21 cellular contexts compared by ENCODE assay signal in genomic region chr2:143758629-143759330, GRCh38.
DNase-seq lines count a peak whose midpoint lies in the region; ATAC-seq, FAIRE-seq and TF ChIP-seq lines count a peak whose summit lies in the region.
"Had no signal": no experiment of that assay in that cellular context is flagged by ENCODE, and none has a peak within 500 bp of the region (broad histone marks: within the 10 kb centered on the region; RNA-seq: fewer than 3 reads in every experiment).

No MANE protein-coding gene starts in this region.

- H2AK5ac ChIP-seq in H1 (ENCODE audit: low read depth, low read length) = no peak overlapping the region
- H2AK5ac ChIP-seq in mesendoderm (ENCODE audit: low read length) = no peak overlapping the region

- CTCF ChIA-PET in Calu3 (lab: Charles Lee) (no interaction called here), H1 (lab: Charles Lee; ENCODE audit: partially characterized antibody) (no interaction called here)

- H2BK120ac ChIP-seq in H1 (replicated peaks; ENCODE audit: low read depth, low read length) (peak overlapping the region; percentile 50), mesendoderm (ENCODE audit: low read depth, low read length) (no peak overlapping the region)

- H3K4me1 Mint-ChIP-seq in Calu3 (ENCODE audit: low read depth, unreplicated experiment) = peaks cover 9% of the 10 kb centered on the region
- no peaks in the 10 kb centered on the region for H3K4me1 Mint-ChIP-seq in activated T-helper 17 cell treated with anti-CD3 and anti-CD28 coated beads, Interleukin-2, amount 50 U/mL, for 72 hours

- H2AFZ ChIP-seq in H1 (ENCODE audit: low read length) = no peak overlapping the region

- no peak overlapping the region for H4K91ac ChIP-seq in H1 (replicated peaks; ENCODE audit: insufficient read length, low read length)

- H3K56ac ChIP-seq in H1 (replicated peaks; ENCODE audit: insufficient read length, low read depth, low read length) (no peak overlapping the region), mesendoderm (ENCODE audit: low read length) (no peak overlapping the region)

- H3K36me3 Mint-ChIP-seq in Calu3 (ENCODE audit: insufficient read depth, unreplicated experiment) = no peaks in the 10 kb centered on the region
- peaks cover 12% of the 10 kb centered on the region for H3K36me3 Mint-ChIP-seq in activated T-helper 17 cell treated with anti-CD3 and anti-CD28 coated beads, Interleukin-2, amount 50 U/mL, for 72 hours (ENCODE audit: low read depth)
- H3K36me3 Mint-ChIP-seq: activated CD4-positive, alpha-beta memory T cell treated with anti-CD3 and anti-CD28 coated beads for 36 hours had no signal

- TF ChIP-seq RAD21 in H1 (IDR thresholded peaks at IDR 0.05 in 1 of 2, conservative IDR thresholded peaks at IDR 0.05 in 1 of 2; ENCODE audit: low read depth in 2 of 2, low read length in 2 of 2) = no peak

- H3K27ac ChIP-seq in H1 (ENCODE audit: low read depth, low read length) (no peak overlapping the region), mesendoderm (ENCODE audit: low read depth, low read length) (no peak overlapping the region), pancreas (no peak overlapping the region)
- H3K27ac ChIP-seq: brain microvascular endothelial cell, colonic mucosa, esophagus squamous epithelium, gastroesophageal sphincter, HL-60, psoas muscle had no signal

- no TSS peak for BruUV-seq in Calu3 (replicated peaks; lab: Mats Ljungman, UMichigan)

- no peak overlapping the region for H2BK12ac ChIP-seq in H1 (ENCODE audit: low read depth, low read length)

- no peaks in the 10 kb centered on the region for H3K27me3 ChIP-seq in H1 (replicated peaks in 1 of 4; ENCODE audit: control insufficient read depth in 3 of 4, extremely low read depth in 1 of 4, insufficient read depth in 3 of 4, low read length in 3 of 4)
- no peaks in the 10 kb centered on the region for H3K27me3 ChIP-seq in mesendoderm (ENCODE audit: insufficient read depth, low read length, poor library complexity)
- no peaks in the 10 kb centered on the region for H3K27me3 ChIP-seq in pancreas
- H3K27me3 ChIP-seq: brain microvascular endothelial cell, colonic mucosa, esophagus squamous epithelium, gastroesophageal sphincter had no signal

- no peak overlapping the region for H3K9ac ChIP-seq in H1 (replicated peaks in 1 of 4; ENCODE audit: extremely low read depth in 1 of 4, low read depth in 3 of 4, low read length in 3 of 4)
- H3K9ac ChIP-seq in mesendoderm (ENCODE audit: low read length) = no peak overlapping the region

- FAIRE-seq in H1 (lab: Jason Lieb, UNC) (peak; percentile 71), pancreas (lab: Jason Lieb, UNC) (no peak)

- H3K9me3 Mint-ChIP-seq in Calu3 (ENCODE audit: low read depth, unreplicated experiment) = no peaks in the 10 kb centered on the region
- no peaks in the 10 kb centered on the region for H3K9me3 Mint-ChIP-seq in activated T-helper 17 cell treated with anti-CD3 and anti-CD28 coated beads, Interleukin-2, amount 50 U/mL, for 72 hours
- H3K9me3 Mint-ChIP-seq: activated CD4-positive, alpha-beta memory T cell treated with anti-CD3 and anti-CD28 coated beads for 36 hours had no signal

- TF ChIP-seq POLR2A in H1 (IDR thresholded peaks at IDR 0.05; ENCODE audit: control extremely low read depth in 1 of 2, low read depth in 2 of 2, low read length in 2 of 2) = no peak

- H3K36me3 ChIP-seq in H1 (ENCODE audit: control insufficient read depth in 2 of 4, insufficient read depth in 4 of 4, low read length in 3 of 4) (no peaks in the 10 kb centered on the region), mesendoderm (ENCODE audit: control insufficient read depth, insufficient read depth, low read length) (no peaks in the 10 kb centered on the region), pancreas (no peaks in the 10 kb centered on the region)
- H3K36me3 ChIP-seq: brain microvascular endothelial cell, colonic mucosa, esophagus squamous epithelium, gastroesophageal sphincter had no signal

- no peaks in the 10 kb centered on the region for H3K79me1 ChIP-seq in H1 (ENCODE audit: low read depth, low read length)
- H3K79me1 ChIP-seq in mesendoderm (ENCODE audit: low read length) = no peaks in the 10 kb centered on the region

- H2BK5ac ChIP-seq in H1 (ENCODE audit: low read depth, low read length) = no peak overlapping the region; the same call in 1 of the 2 replicates
- no peak overlapping the region for H2BK5ac ChIP-seq in mesendoderm (ENCODE audit: low read length)

- H3K4ac ChIP-seq in H1 (replicated peaks; ENCODE audit: insufficient read length, low read depth, low read length) (no peak overlapping the region), mesendoderm (ENCODE audit: low read depth, low read length) (no peak overlapping the region)

- H3K9me3 ChIP-seq in H1 (ENCODE audit: insufficient read depth in 2 of 2, low read depth in 1 of 2, low read length in 1 of 2) (no peaks in the 10 kb centered on the region), pancreas (no peaks in the 10 kb centered on the region)
- H3K9me3 ChIP-seq: colonic mucosa, esophagus squamous epithelium, gastroesophageal sphincter, psoas muscle had no signal

- POLR2A ChIA-PET in H1 (lab: Charles Lee; ENCODE audit: partially characterized antibody) = no interaction called here

- TF ChIP-seq EP300 in H1 (IDR thresholded peaks at IDR 0.05; ENCODE audit: borderline replicate concordance in 1 of 2, low read depth in 2 of 2, low read length in 2 of 2) = no peak

- intact Hi-C loops in Calu3 (cut with micrococcal nuclease; ENCODE audit: unreplicated experiment) (no loop called here), pancreas (cut with DNase I) (no loop called here)

- H3K14ac ChIP-seq in H1 (ENCODE audit: insufficient read length) = no peak overlapping the region

- H3K23ac ChIP-seq in H1 (ENCODE audit: insufficient read length) (no peak overlapping the region), mesendoderm (ENCODE audit: low read length) (no peak overlapping the region)

- H2BK20ac ChIP-seq in H1 (ENCODE audit: low read length) = peak overlapping the region; percentile 63

- ATAC-seq in pancreas (no peak), GM19035 (IDR thresholded peaks at IDR 0.05; ENCODE audit: unreplicated experiment) (no peak)
- no peak for ATAC-seq in activated T-helper 17 cell treated with anti-CD3 and anti-CD28 coated beads, Interleukin-2, amount 50 U/mL, for 72 hours (replicated peaks)
- ATAC-seq: gastroesophageal sphincter, psoas muscle had no signal

- TF ChIP-seq CTCF in Calu3 (IDR thresholded peaks at IDR 0.05; ENCODE audit: unreplicated experiment) = no peak
- no peak for TF ChIP-seq CTCF in H1 (IDR thresholded peaks at IDR 0.05; ENCODE audit: control extremely low read depth in 1 of 3, insufficient read depth in 1 of 3, low read depth in 1 of 3, low read length in 3 of 3)
- TF ChIP-seq CTCF in pancreas (IDR thresholded peaks at IDR 0.05) = no peak

- H4K20me1 ChIP-seq in H1 (replicated peaks in 1 of 2; ENCODE audit: control insufficient read depth in 1 of 2, insufficient read depth in 2 of 2, low read length in 2 of 2) = no peaks in the 10 kb centered on the region

- H3K4me3 Mint-ChIP-seq in Calu3 (ENCODE audit: low read depth, unreplicated experiment) = no peak overlapping the region
- H3K4me3 Mint-ChIP-seq in activated T-helper 17 cell treated with anti-CD3 and anti-CD28 coated beads, Interleukin-2, amount 50 U/mL, for 72 hours = no peak overlapping the region
- H3K4me3 Mint-ChIP-seq: activated CD4-positive, alpha-beta memory T cell treated with anti-CD3 and anti-CD28 coated beads for 36 hours had no signal

- WGBS in H1 (ENCODE audit: extremely low coverage in 1 of 2, insufficient coverage in 1 of 2, insufficient read length in 1 of 2, insufficient replicate concordance in 2 of 2, low coverage in 1 of 2, low lambda C conversion rate in 2 of 2, missing lambda C conversion rate in 1 of 2), 2 experiments = 83% methylated on average over 3 of the region's 3 CpGs; no CpG with 5 or more reads in 1 of the 2 experiments
- no CpG with 5 or more reads among the region's 3 CpGs for WGBS in mesendoderm (ENCODE audit: extremely low coverage, insufficient coverage, low lambda C conversion rate)
- 84 to 91% methylated on average over 3 of the region's 3 CpGs for WGBS in pancreas, 2 donors

- no peak overlapping the region for H4K8ac ChIP-seq in H1 (ENCODE audit: extremely low read depth, insufficient read depth, low read length)
- no peak overlapping the region for H4K8ac ChIP-seq in mesendoderm (ENCODE audit: low read depth, low read length)

- no peak overlapping the region for H2BK15ac ChIP-seq in H1 (ENCODE audit: low read length)
- H2BK15ac ChIP-seq in mesendoderm (replicated peaks; ENCODE audit: low read depth) = peak overlapping the region; percentile 57

- H3K4me1 ChIP-seq in H1 (replicated peaks in 1 of 4; ENCODE audit: control insufficient read depth in 3 of 4, insufficient read depth in 4 of 4, low read length in 3 of 4) = peaks cover 2 to 33% (median 12%) of the 10 kb centered on the region in 4 experiments; a peak in 6 of 7 replicates
- H3K4me1 ChIP-seq in mesendoderm (ENCODE audit: control insufficient read depth, low read depth, low read length) = peaks cover 2% of the 10 kb centered on the region
- no peaks in the 10 kb centered on the region for H3K4me1 ChIP-seq in pancreas
- H3K4me1 ChIP-seq: colonic mucosa, esophagus squamous epithelium, psoas muscle had no signal

- peak; percentile 15 for DNase-seq in Calu3
- peak; percentile 47 for DNase-seq in LHCN-M2 (ENCODE audit: low read depth)
- DNase-seq in H1 (ENCODE audit: low read depth in 1 of 2, low spot score in 2 of 2) = no peak
- peak; percentile 75 for DNase-seq in mesendoderm
- no peak for DNase-seq in pancreas
- DNase-seq in SW 1271 (lab: John Stamatoyannopoulos, UW) = no peak
- DNase-seq: activated CD4-positive, alpha-beta memory T cell treated with anti-CD3 and anti-CD28 coated beads for 36 hours; brain microvascular endothelial cell; colonic mucosa; COR-L47; esophagus squamous epithelium; hypothalamus; kidney glomerular epithelial cell; NCI-H1436; NCI-H2107; NCI-H446 treated with DMSO at 0.1 percent for 48 hours; psoas muscle had no signal

- H3K18ac ChIP-seq in H1 (ENCODE audit: extremely low read depth, low read length) = peak overlapping the region; percentile 36; the same call in 1 of the 2 replicates
- H3K18ac ChIP-seq in mesendoderm (ENCODE audit: low read length) = no peak overlapping the region

- no peaks in the 10 kb centered on the region for H3K27me3 Mint-ChIP-seq in Calu3 (ENCODE audit: unreplicated experiment)
- H3K27me3 Mint-ChIP-seq in activated T-helper 17 cell treated with anti-CD3 and anti-CD28 coated beads, Interleukin-2, amount 50 U/mL, for 72 hours = no peaks in the 10 kb centered on the region
- H3K27me3 Mint-ChIP-seq: activated CD4-positive, alpha-beta memory T cell treated with anti-CD3 and anti-CD28 coated beads for 36 hours had no signal

- no peak overlapping the region for H3K27ac Mint-ChIP-seq in Calu3 (ENCODE audit: unreplicated experiment)
- no peak overlapping the region for H3K27ac Mint-ChIP-seq in activated T-helper 17 cell treated with anti-CD3 and anti-CD28 coated beads, Interleukin-2, amount 50 U/mL, for 72 hours
- H3K27ac Mint-ChIP-seq: activated CD4-positive, alpha-beta memory T cell treated with anti-CD3 and anti-CD28 coated beads for 36 hours had no signal

- no peaks in the 10 kb centered on the region for H3K23me2 ChIP-seq in H1 (ENCODE audit: low read depth, low read length)

- H4K5ac ChIP-seq in H1 (ENCODE audit: insufficient read length, low read depth, low read length) = peak overlapping the region; percentile 75
- H4K5ac ChIP-seq in mesendoderm (ENCODE audit: low read length) = no peak overlapping the region

- H3K79me2 ChIP-seq in H1 (ENCODE audit: control insufficient read depth in 1 of 2, insufficient read depth in 2 of 2, low read length in 2 of 2) (no peaks in the 10 kb centered on the region), mesendoderm (ENCODE audit: control insufficient read depth, insufficient read depth, low read length) (no peaks in the 10 kb centered on the region)

- H3K4me3 ChIP-seq in H1 (ENCODE audit: extremely low read depth in 1 of 4, insufficient read depth in 2 of 4, low read depth in 3 of 4, low read length in 4 of 4) (no peak overlapping the region), mesendoderm (ENCODE audit: low read length) (no peak overlapping the region), pancreas (no peak overlapping the region)
- H3K4me3 ChIP-seq: colonic mucosa, esophagus squamous epithelium, gastroesophageal sphincter, psoas muscle had no signal

- H3K4me2 ChIP-seq in H1 (ENCODE audit: insufficient read depth in 1 of 2, low read depth in 2 of 2, low read length in 2 of 2) (no peak overlapping the region), mesendoderm (ENCODE audit: low read length) (no peak overlapping the region)

Comparison
In these comparisons a context has a peak if more than half of its experiments do, and no peak if none do; other contexts are left out.
1. DNase-seq: peak in Calu3 (single experiment), LHCN-M2 (single experiment) and mesendoderm (single experiment); none in H1 (0 of 2), pancreas (0 of 6) and SW 1271 (0 of 2).